ENCODE assay signal across 8 cellular contexts in the genomic region with DNA sequence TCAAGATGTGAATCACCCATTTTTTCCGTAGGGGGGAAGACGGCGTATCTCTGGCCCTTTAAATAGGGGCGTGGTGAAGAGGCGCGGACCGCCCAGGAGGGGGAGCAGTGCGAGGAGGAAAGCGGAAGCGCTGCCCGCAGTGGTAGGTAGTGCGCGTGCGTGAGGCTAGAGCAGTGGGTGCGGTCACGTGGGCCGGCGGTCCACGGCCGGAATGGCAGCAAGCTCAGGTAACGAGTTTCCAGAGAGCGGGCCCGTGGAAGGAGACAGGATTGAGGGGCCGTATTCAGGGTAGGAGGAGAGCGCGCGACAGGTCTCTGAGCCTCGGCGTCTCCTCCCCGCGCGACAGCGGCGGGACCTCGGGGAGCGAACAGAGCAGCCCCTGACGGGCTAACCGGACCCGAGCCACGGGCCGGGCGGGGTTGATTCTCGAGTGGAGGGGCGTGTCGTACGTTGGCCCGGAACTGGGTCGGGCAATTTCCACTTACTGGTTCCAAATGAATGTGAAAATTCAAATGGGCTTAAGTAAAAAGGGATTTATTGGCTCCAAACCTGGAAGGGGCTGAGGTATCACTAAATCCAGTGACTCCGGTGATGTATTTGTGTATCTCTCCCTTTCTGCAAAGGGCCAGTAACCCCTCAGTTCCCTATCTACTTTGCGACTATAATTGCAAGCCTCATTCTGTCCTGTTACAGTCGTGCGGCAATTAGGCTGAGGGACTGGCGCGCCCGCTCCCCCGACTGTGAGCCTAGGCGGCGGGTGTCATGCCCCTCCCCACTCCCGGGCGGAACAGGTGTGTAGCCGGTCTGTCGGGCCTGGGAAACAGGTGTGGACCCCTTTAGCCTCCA. TPM values are rescaled to one million over a fixed set of nuclear protein-coding genes. Genes with fewer than 3 reads are reported as not detected.
A peak's percentile ranks its signal among the peaks of the same experiment; 100 is the strongest.
DNase-seq lines count a peak whose midpoint lies in the region; ATAC-seq, FAIRE-seq and TF ChIP-seq lines count a peak whose summit lies in the region.

Gene VPS8, plus strand, starts transcription at position 168 of the 846 bp plus-strand sequence. CDS start 12,467 bp downstream, outside the sequence.

- peak within 1 kb of the TSS; percentile 77 for H3K9ac ChIP-seq in HepG2 (ENCODE audit: insufficient read depth, low read depth, low read length)

- peak within 1 kb of the TSS; percentile 23 for H3K27ac ChIP-seq in HepG2 (ENCODE audit: extremely low read length, insufficient read depth, low read length)

- no peak for TF ChIP-seq RAD21 in HepG2 (CRISPR knock-in tag; IDR thresholded peaks at IDR 0.05)

- no peaks in the 10 kb centered on the region for H3K9me3 Mint-ChIP-seq in CD14-positive monocyte

- peaks cover 9% of the 10 kb centered on the region for H3K79me2 ChIP-seq in HepG2 (ENCODE audit: insufficient read depth, low read length)

- H3K27me3 ChIP-seq in HepG2 (ENCODE audit: control insufficient read depth in 1 of 2, insufficient read depth in 2 of 2, low read length in 2 of 2): no peaks in the 10 kb centered on the region; a peak in 1 of 5 replicates

- TF ChIP-seq POLR2A in HepG2 (IDR thresholded peaks at IDR 0.05; ENCODE audit: insufficient read depth in 1 of 2, low read depth in 2 of 2, low read length in 2 of 2): peak; percentile 76 to 88

- ATAC-seq in GM19351 (IDR thresholded peaks at IDR 0.05; ENCODE audit: unreplicated experiment) (peak; percentile 88), HG03521 (IDR thresholded peaks at IDR 0.05; ENCODE audit: unreplicated experiment) (peak; percentile 89), HepG2 (peak; percentile 94)

- H3K27ac Mint-ChIP-seq in CD14-positive monocyte: peak within 1 kb of the TSS; percentile 89 to 98 (median 96)

- TF ChIP-seq CTCF in CD14-positive monocyte (IDR thresholded peaks at IDR 0.05) (peak; percentile 55), HepG2 (CRISPR knock-in tag; IDR thresholded peaks at IDR 0.05) (peak; percentile 74)

- H3K4me3 ChIP-seq in HepG2 (replicated peaks in 1 of 3; ENCODE audit: insufficient read depth in 1 of 3, low read depth in 2 of 3, low read length in 3 of 3): peak within 1 kb of the TSS; percentile 71 to 86 (median 78)

- FAIRE-seq in HepG2 (lab: Jason Lieb, UNC): peak; percentile 88

- H4K20me1 ChIP-seq in HepG2 (ENCODE audit: insufficient read depth, low read length): no peaks in the 10 kb centered on the region

- WGBS in HepG2 (ENCODE audit: low lambda C conversion rate): 1% methylated on average over 17 of the region's 62 CpGs

- in situ Hi-C loops in HepG2 (cut with HindIII; ENCODE audit: extremely low pct_ligation_motif_present, low pct_unique_long_range_greater_than_20kb): no loop called here

- no peaks in the 10 kb centered on the region for H3K9me3 ChIP-seq in HepG2 (ENCODE audit: low read length)

- H3K36me3 Mint-ChIP-seq in CD14-positive monocyte: peaks cover 14 to 17% of the 10 kb centered on the region in 2 donors

- POLR2A ChIA-PET in HepG2 (lab: Yijun Ruan, JAX): interaction anchor here (0.6 kb wide), 1 partner anchor 11 kb away, joined by 3 read pairs; no protein-coding TSS in a partner anchor

- H3K36me3 ChIP-seq in HepG2 (replicated peaks in 1 of 2; ENCODE audit: control insufficient read depth in 1 of 2, insufficient read depth in 2 of 2, low read length in 2 of 2): no peaks in the 10 kb centered on the region; a peak in 1 of 5 replicates

- H3K27me3 Mint-ChIP-seq in CD14-positive monocyte (ENCODE audit: low read depth in 3 of 3): no peaks in the 10 kb centered on the region

- peak within 1 kb of the TSS; percentile 93 to 99 for H3K4me3 Mint-ChIP-seq in CD14-positive monocyte

- H3K4me2 ChIP-seq in HepG2 (ENCODE audit: low read depth, low read length): peak within 1 kb of the TSS; percentile 89

- TF ChIP-seq EP300 in HepG2 (IDR thresholded peaks at IDR 0.05; ENCODE audit: low read depth in 2 of 2, low read length in 2 of 2): no peak
- TF ChIP-seq EP300 in HepG2 (CRISPR knock-in tag; IDR thresholded peaks at IDR 0.05; ENCODE audit: borderline replicate concordance): peak; percentile 21; the same call in 1 of the 2 replicates

- CTCF ChIA-PET in HepG2 (lab: Yijun Ruan, JAX; ENCODE audit: low intra/inter-chr PET ratio, low total read pairs): no interaction called here

- BruUV-seq in HepG2 (replicated peaks; lab: Mats Ljungman, UMichigan): TSS peak; percentile 59

- H3K4me1 ChIP-seq in HepG2 (ENCODE audit: insufficient read depth, low read length): peaks cover 31% of the 10 kb centered on the region

- intact Hi-C loops in CD14-positive monocyte (cut with micrococcal nuclease): loop anchor here in 1 of 2 donors (10.0 kb wide), 1 partner anchor 473 kb away; no protein-coding TSS in a partner anchor
- intact Hi-C loops in HepG2 (cut with micrococcal nuclease; ENCODE audit: unreplicated experiment): no loop called here

- DNase-seq in CD14-positive monocyte (ENCODE audit: low spot score): peak; percentile 97
- peak; percentile 97 for DNase-seq in NCI-H69 (lab: John Stamatoyannopoulos, UW)
- peak; percentile 96 for DNase-seq in activated CD4-positive, alpha-beta T cell treated with anti-CD3 and anti-CD28 coated beads, Interleukin-2, amount 50 U/mL, for 1 hour
- peak; percentile 97 for DNase-seq in dermis blood vessel endothelial cell
- peak; percentile 89 for DNase-seq in HepG2 (ENCODE audit: low spot score)
- DNase-seq in stimulated activated CD4-positive, alpha-beta T cell treated with anti-CD3 and anti-CD28 coated beads, Interleukin-4, amount 100 ng/mL, for 1 hour: peak; percentile 97

- H3K4me1 Mint-ChIP-seq in CD14-positive monocyte: peaks cover 45% of the 10 kb centered on the region

- H2AFZ ChIP-seq in HepG2 (ENCODE audit: low read length): peak within 1 kb of the TSS; percentile 100

TF ChIP-seq in HepG2, 621 proteins besides CTCF, POLR2A, EP300 and RAD21 (continues in another document):
- TF ChIP-seq ELF1 (CRISPR knock-in tag; IDR thresholded peaks at IDR 0.05) (peak; percentile 99), ZNF788 (CRISPR knock-in tag; IDR thresholded peaks at IDR 0.05; ENCODE audit: borderline replicate concordance) (0 out of 2 replicates have a peak, but pooled peaks have one; percentile 61), KMT2B (CRISPR knock-in tag; IDR thresholded peaks at IDR 0.05) (peak; percentile 82), BHLHE40 (IDR thresholded peaks at IDR 0.05; ENCODE audit: low read length) (peak; percentile 31; the same call in 1 of the 2 replicates), ZFY (CRISPR knock-in tag; IDR thresholded peaks at IDR 0.05) (peak; percentile 80), ZNF20 (CRISPR knock-in tag; IDR thresholded peaks at IDR 0.05) (no peak), ZNF775 (CRISPR knock-in tag; IDR thresholded peaks at IDR 0.05; ENCODE audit: borderline replicate concordance) (no peak), JARID2 (CRISPR knock-in tag; IDR thresholded peaks at IDR 0.05; ENCODE audit: insufficient replicate concordance) (no peak)

RNA-seq across cellular contexts. Expression of gene VPS8, which starts in this region (rescaled TPM):
- 10 to 100 TPM; 22.0 to 29.2 TPM for polyA plus RNA-seq in CD14-positive monocyte
- total RNA-seq in dermis blood vessel endothelial cell: 61.2 and 75.9 TPM in 2 replicates
- total RNA-seq in HepG2 (2016; rRNA removed; fragmentation: Illumina TruSeq; extraction: Trizol): 32.6 and 35.1 TPM in 2 replicates
- 21.2 and 26.3 TPM in 2 replicates for total RNA-seq in HepG2 (2016; cell fraction: cytosol; rRNA removed; fragmentation: Illumina TruSeq; extraction: Trizol; ENCODE audit: low read depth)
- total RNA-seq in HepG2 (2016; cell fraction: insoluble cytoplasmic fraction; rRNA removed; fragmentation: Illumina TruSeq; extraction: Trizol): 34.3 and 35.4 TPM in 2 replicates
- 18.6 and 21.1 TPM in 2 replicates for total RNA-seq in HepG2 (2016; cell fraction: membrane; rRNA removed; fragmentation: Illumina TruSeq; extraction: Trizol)
- total RNA-seq in HepG2 (2016; cell fraction: nucleus; rRNA removed; fragmentation: Illumina TruSeq; extraction: Trizol): 91.6 and 95.2 TPM in 2 replicates
- 14.2 and 16.4 TPM in 2 replicates for polyA plus RNA-seq in HepG2 (2011; rRNA removed)
- 4.5 and 7.5 TPM in 2 replicates for polyA plus RNA-seq in HepG2 (2011; cell fraction: cytosol; rRNA removed)
- 45.8 and 48.3 TPM in 2 replicates for polyA plus RNA-seq in HepG2 (2011; cell fraction: nucleus; rRNA removed)
- 12.4 and 13.2 TPM in 2 replicates for polyA plus RNA-seq in HepG2 (2012)
- 4.6 and 5.5 TPM in 2 replicates for polyA plus RNA-seq in HepG2 (2016; cell fraction: cytosol; fragmentation: Illumina TruSeq; extraction: Trizol; ENCODE audit: low read depth)
- 15.5 and 17.1 TPM in 2 replicates for polyA plus RNA-seq in HepG2 (2016; cell fraction: insoluble cytoplasmic fraction; fragmentation: Illumina TruSeq; extraction: Trizol; ENCODE audit: low read depth)
- 4.7 and 5.3 TPM in 2 replicates for polyA plus RNA-seq in HepG2 (2016; cell fraction: membrane; fragmentation: Illumina TruSeq; extraction: Trizol; ENCODE audit: low read depth)
- polyA plus RNA-seq in HepG2 (2016; cell fraction: nucleus; fragmentation: Illumina TruSeq; extraction: Trizol; ENCODE audit: insufficient read depth, low read depth): 52.8 and 56.9 TPM in 2 replicates
- polyA minus RNA-seq in HepG2 (2011; rRNA and poly(A)+ RNA removed; ENCODE audit: low replicate concordance): 30.8 and 54.1 TPM in 2 replicates
- polyA minus RNA-seq in HepG2 (2011; cell fraction: cytosol; rRNA and poly(A)+ RNA removed): 12.9 and 20.4 TPM in 2 replicates
- 182 and 228 TPM in 2 replicates for polyA minus RNA-seq in HepG2 (2011; cell fraction: nucleus; rRNA and poly(A)+ RNA removed)

Comparison
In these comparisons a context has a peak if more than half of its experiments do, and no peak if none do; other contexts are left out.
1. Peak in every context shown above with its lines: DNase-seq, ATAC-seq, H3K4me3 ChIP-seq and H3K27ac ChIP-seq.